In the genomic region with DNA sequence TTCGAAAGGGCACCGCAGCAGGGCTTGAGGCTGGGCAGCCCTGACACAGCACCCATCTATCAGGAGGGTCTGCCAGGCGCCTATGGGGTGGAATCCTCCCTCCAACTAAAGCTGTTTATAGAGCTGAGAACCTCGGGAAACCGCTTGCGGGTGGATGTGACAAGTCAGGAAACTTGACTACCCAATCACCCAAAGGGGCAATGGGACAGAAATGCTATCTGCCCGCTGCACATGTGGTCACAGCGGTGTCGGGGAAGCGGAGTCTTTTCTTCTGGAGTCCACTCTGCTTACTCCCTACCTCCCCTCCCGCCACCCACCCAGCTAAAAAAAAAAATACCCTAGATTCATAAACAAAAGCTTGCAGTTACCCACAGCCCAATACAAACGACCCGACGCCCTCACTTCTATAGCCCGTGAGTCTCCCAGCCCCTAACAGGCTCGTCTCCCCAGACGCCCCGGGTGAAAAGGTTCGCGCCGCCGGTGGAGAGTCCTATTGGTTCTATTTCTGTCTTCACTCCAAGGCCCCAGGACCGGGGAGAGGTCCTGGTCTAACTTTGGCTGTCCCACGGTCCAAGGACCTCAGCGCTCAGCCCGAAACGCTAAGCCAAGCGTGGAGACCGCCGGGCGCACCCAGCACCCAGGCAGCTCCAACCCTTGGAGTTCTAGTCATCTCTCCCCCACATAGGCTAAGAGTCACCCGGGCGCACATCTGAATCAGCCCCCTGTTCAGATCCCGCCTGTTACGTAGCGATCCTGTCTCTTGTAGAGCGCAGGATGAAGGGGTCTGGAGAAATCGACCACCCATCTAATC, we compare ENCODE assay signal across 12 cellular contexts. TPM values are rescaled to one million over a fixed set of nuclear protein-coding genes. Genes with fewer than 3 reads are reported as not detected.
DNase-seq lines count a peak whose midpoint lies in the region; ATAC-seq, FAIRE-seq and TF ChIP-seq lines count a peak whose summit lies in the region.
"Had no signal": no experiment of that assay in that cellular context is flagged by ENCODE, and none has a peak within 500 bp of the region (broad histone marks: within the 10 kb centered on the region; RNA-seq: fewer than 3 reads in every experiment).

No MANE protein-coding gene starts in this region.

- peaks cover 6% of the 10 kb centered on the region for H3K4me1 ChIP-seq in GM23338 (ENCODE audit: insufficient read depth)
- H3K4me1 ChIP-seq in colonic mucosa, result no peaks in the 10 kb centered on the region
- no peaks in the 10 kb centered on the region for H3K4me1 ChIP-seq in kidney (ENCODE audit: control insufficient read depth in 1 of 2, insufficient read depth in 1 of 2, low read depth in 1 of 2, low read length in 2 of 2)

- peak; percentile 56 for ATAC-seq in GM23338
- ATAC-seq in HG02642 (IDR thresholded peaks at IDR 0.05; ENCODE audit: poor library complexity, unreplicated experiment), result no peak

- peak overlapping the region; percentile 94 for H2AFZ ChIP-seq in GM23338

- H3K9me3 Mint-ChIP-seq in GM23338, result 0 out of 3 replicates have a peak, but pooled peaks cover 3% of the 10 kb centered on the region

- H3K36me3 ChIP-seq in GM23338 (ENCODE audit: insufficient read depth) (no peaks in the 10 kb centered on the region), colonic mucosa (no peaks in the 10 kb centered on the region), kidney (ENCODE audit: control insufficient read depth in 1 of 2, insufficient read depth in 2 of 2, low read length in 2 of 2) (no peaks in the 10 kb centered on the region)

- TF ChIP-seq CTCF in GM23338 (conservative IDR thresholded peaks at IDR 0.05; ENCODE audit: low read depth in 2 of 2), result no peak
- no peak for TF ChIP-seq CTCF in colonic mucosa (IDR thresholded peaks at IDR 0.05)
- no peak for TF ChIP-seq CTCF in kidney (IDR thresholded peaks at IDR 0.05; ENCODE audit: borderline replicate concordance, extremely low read depth, insufficient read depth)

- intact Hi-C loops in colonic mucosa (cut with DNase I) (no loop called here), kidney (cut with DNase I) (no loop called here)

- no peaks in the 10 kb centered on the region for H3K79me2 ChIP-seq in GM23338 (replicated peaks; ENCODE audit: insufficient read depth)

- FAIRE-seq in kidney (lab: Jason Lieb, UNC) (no peak), GM12892 (lab: Jason Lieb, UNC) (no peak)

- H3F3A ChIP-seq in GM23338 (replicated peaks; ENCODE audit: low read depth), result no peaks in the 10 kb centered on the region

- TF ChIP-seq POLR2A in GM12892 (IDR thresholded peaks at IDR 0.05; ENCODE audit: low read depth, low read length), result no peak

- H3K27me3 ChIP-seq in GM23338 (ENCODE audit: insufficient read depth) (peaks cover 53% of the 10 kb centered on the region), colonic mucosa (peaks cover 11% of the 10 kb centered on the region)

- peak overlapping the region; percentile 92 for H3K4me2 ChIP-seq in GM23338

- H3K36me3 Mint-ChIP-seq in GM23338 (ENCODE audit: low read depth), result no peaks in the 10 kb centered on the region

- H3K27ac Mint-ChIP-seq in GM23338, result no peak overlapping the region

- H3K9me2 ChIP-seq in GM23338 (ENCODE audit: insufficient read depth), result no peaks in the 10 kb centered on the region

- H3K9me3 ChIP-seq in colonic mucosa (no peaks in the 10 kb centered on the region), kidney (ENCODE audit: control insufficient read depth in 1 of 2, low read length in 2 of 2) (peaks cover 0 to 3% of the 10 kb centered on the region in 2 donors)

- H3K4me3 ChIP-seq in GM23338 (peak overlapping the region; percentile 80), colonic mucosa (peak overlapping the region; percentile 32), kidney (ENCODE audit: low read length in 2 of 2) (peak overlapping the region; percentile 66 to 67), skin epidermis (peak overlapping the region; percentile 34 to 56 (median 44))

- DNase-seq in GM23338 (ENCODE audit: low spot score), result peak; percentile 25
- no peak for DNase-seq in colonic mucosa
- DNase-seq in kidney, result peak; percentile 57
- no peak for DNase-seq in GM12892 (ENCODE audit: insufficient read length)
- DNase-seq in medulla oblongata (ENCODE audit: extremely low spot score), result no peak
- no peak for DNase-seq in SW 1271 (lab: John Stamatoyannopoulos, UW)
- DNase-seq: activated CD4-positive, CD25-positive, alpha-beta regulatory T cell treated with anti-CD3 and anti-CD28 coated beads, Interleukin-2, amount 50 U/mL, for 72 hours; GDM1; stimulated activated naive CD4-positive, alpha-beta T cell had no signal

- no peaks in the 10 kb centered on the region for H4K20me1 ChIP-seq in GM23338 (replicated peaks; ENCODE audit: insufficient read depth)

- H3K27ac ChIP-seq in GM23338 (ENCODE audit: low read depth) (no peak overlapping the region), colonic mucosa (no peak overlapping the region), kidney (ENCODE audit: low read depth in 2 of 2, low read length in 2 of 2) (no peak overlapping the region), skin epidermis (peak overlapping the region in 13 of 21 experiments; percentile 11 to 82 (median 49))

- H3K4me1 Mint-ChIP-seq in GM23338, result peaks cover 8% of the 10 kb centered on the region; the same call in 2 of the 3 replicates
- H3K4me1 Mint-ChIP-seq: central memory CD8-positive, alpha-beta T cell had no signal

- H3K9ac ChIP-seq in colonic mucosa (ENCODE audit: low read depth in 2 of 2, low read length in 2 of 2) (peak overlapping the region in 1 of 2 donors; percentile 24), kidney (ENCODE audit: low read length in 2 of 2) (no peak overlapping the region)

- H3K27me3 Mint-ChIP-seq in GM23338 (ENCODE audit: insufficient read depth, low read depth, poor library complexity), result peaks cover 38% of the 10 kb centered on the region
- H3K27me3 Mint-ChIP-seq: central memory CD8-positive, alpha-beta T cell had no signal

- H3K4me3 Mint-ChIP-seq in GM23338, result peak overlapping the region; percentile 80
- H3K4me3 Mint-ChIP-seq: central memory CD8-positive, alpha-beta T cell had no signal

TF ChIP-seq in GM23338, 12 proteins besides CTCF, POLR2A, EP300 and RAD21:
- TF ChIP-seq, protein P1, sequence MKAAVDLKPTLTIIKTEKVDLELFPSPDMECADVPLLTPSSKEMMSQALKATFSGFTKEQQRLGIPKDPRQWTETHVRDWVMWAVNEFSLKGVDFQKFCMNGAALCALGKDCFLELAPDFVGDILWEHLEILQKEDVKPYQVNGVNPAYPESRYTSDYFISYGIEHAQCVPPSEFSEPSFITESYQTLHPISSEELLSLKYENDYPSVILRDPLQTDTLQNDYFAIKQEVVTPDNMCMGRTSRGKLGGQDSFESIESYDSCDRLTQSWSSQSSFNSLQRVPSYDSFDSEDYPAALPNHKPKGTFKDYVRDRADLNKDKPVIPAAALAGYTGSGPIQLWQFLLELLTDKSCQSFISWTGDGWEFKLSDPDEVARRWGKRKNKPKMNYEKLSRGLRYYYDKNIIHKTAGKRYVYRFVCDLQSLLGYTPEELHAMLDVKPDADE (IDR thresholded peaks at IDR 0.05), result no peak
- peak; percentile 61 for TF ChIP-seq EZH2 (IDR thresholded peaks at IDR 0.05; ENCODE audit: low read depth, unreplicated experiment)

RNA-seq across cellular contexts. Expression of a gene that starts 1.4 kb away (rescaled TPM):
- 0.47 and 4.4 TPM in 2 replicates for total RNA-seq in GM23338 (2014; rRNA removed; shearing (Covaris generic))
- polyA plus RNA-seq in GM23338 (2016; fragmentation: Nextera tagmentation; extraction: Ambion mirVana) (0.05 and 0.21 TPM in 2 replicates), kidney (ENCODE audit: insufficient read depth, low read depth, low replicate concordance) (1.3 TPM)
- total RNA-seq in colonic mucosa (under 1 TPM; 0.37 to 0.96 TPM), kidney (1.4 TPM)
- polyA plus RNA-seq in GM12892 (2012; ENCODE audit: missing spikeins), result not detected

Comparison
In these comparisons a context has a peak if more than half of its experiments do, and no peak if none do; other contexts are left out.
1. DNase-seq: peak in GM23338 (single experiment) and kidney (single experiment); none in colonic mucosa (single experiment), GM12892 (single experiment), medulla oblongata (single experiment) and SW 1271 (0 of 2).
2. H3K27ac ChIP-seq: peak in skin epidermis (13 of 21); none in GM23338 (single experiment), colonic mucosa (single experiment) and kidney (0 of 2).
3. Peak in every context shown above with its lines, with median percentiles within 50 percentile points of each other: H3K4me3 ChIP-seq.